ENCODE assay signal across 9 cellular contexts in genomic region chr17:42113293-42114069, GRCh38. TPM values are rescaled to one million over a fixed set of nuclear protein-coding genes. Genes with fewer than 3 reads are reported as not detected.
A peak's percentile ranks its signal among the peaks of the same experiment; 100 is the strongest.
DNase-seq lines count a peak whose midpoint lies in the region; TF ChIP-seq lines count a peak whose summit lies in the region.
"Had no signal": no experiment of that assay in that cellular context is flagged by ENCODE, and none has a peak within 500 bp of the region (broad histone marks: within the 10 kb centered on the region; RNA-seq: fewer than 3 reads in every experiment).

No MANE protein-coding gene starts in this region.

- H3K4me3 Mint-ChIP-seq in CD14-positive monocyte, result no peak overlapping the region

- H3K4me1 ChIP-seq in OCI-LY3 (ENCODE audit: low read length) (peaks cover 48% of the 10 kb centered on the region), duodenal mucosa (ENCODE audit: control insufficient read depth in 1 of 2, insufficient read depth in 2 of 2, low read length in 2 of 2) (peaks cover 20 to 34% of the 10 kb centered on the region in 2 donors), prostate gland (replicated peaks) (peaks cover 16% of the 10 kb centered on the region)

- H3K36me3 Mint-ChIP-seq in CD14-positive monocyte, result peaks cover 39 to 45% of the 10 kb centered on the region in 2 donors

- peak overlapping the region; percentile 97 for H3K4me2 ChIP-seq in OCI-LY3 (ENCODE audit: low read length)

- H3K27me3 ChIP-seq in OCI-LY3 (ENCODE audit: low read depth, low read length), result no peaks in the 10 kb centered on the region
- no peaks in the 10 kb centered on the region for H3K27me3 ChIP-seq in duodenal mucosa (ENCODE audit: control insufficient read depth in 1 of 2, insufficient read depth in 2 of 2, low read length in 2 of 2)
- no peaks in the 10 kb centered on the region for H3K27me3 ChIP-seq in prostate gland (replicated peaks; ENCODE audit: insufficient read depth)

- no peaks in the 10 kb centered on the region for H4K20me1 ChIP-seq in OCI-LY3 (ENCODE audit: insufficient read depth, low read length)

- peaks cover 30% of the 10 kb centered on the region for H3K4me1 Mint-ChIP-seq in CD14-positive monocyte

- no peaks in the 10 kb centered on the region for H3K79me2 ChIP-seq in OCI-LY3 (ENCODE audit: low read length)

- H3K4me3 ChIP-seq in OCI-LY3 (ENCODE audit: low read length) (peak overlapping the region; percentile 80), duodenal mucosa (ENCODE audit: low read depth in 1 of 2, low read length in 2 of 2) (no peak overlapping the region), prostate gland (peak overlapping the region in 1 of 2 donors; percentile 57)

- H3K27ac Mint-ChIP-seq in CD14-positive monocyte, result peak overlapping the region in 5 of 7 donors; percentile 26 to 93 (median 60)

- 87% methylated on average over 28 of the region's 28 CpGs for WGBS in prostate gland

- TF ChIP-seq POLR2A in prostate gland (IDR thresholded peaks at IDR 0.05), result no peak

- H2AFZ ChIP-seq in OCI-LY3 (ENCODE audit: low read depth, low read length), result no peak overlapping the region

- DNase-seq in CD14-positive monocyte (ENCODE audit: low spot score), result no peak
- no peak for DNase-seq in prostate gland (ENCODE audit: low spot score)
- no peak for DNase-seq in AG20443 (ENCODE audit: low spot score)
- DNase-seq in stimulated activated CD4-positive, alpha-beta T cell treated with anti-CD3 and anti-CD28 coated beads, Interleukin-4, amount 100 ng/mL, for 24 hours, result no peak
- no peak for DNase-seq in 8988T
- no peak for DNase-seq in dedifferentiated amniotic fluid mesenchymal stem cell (ENCODE audit: extremely low spot score)
- DNase-seq: NCI-H524 had no signal

- peaks cover 16% of the 10 kb centered on the region for H3K36me3 ChIP-seq in OCI-LY3 (replicated peaks; ENCODE audit: low read depth, low read length)
- peaks cover 3 to 29% of the 10 kb centered on the region in 2 donors for H3K36me3 ChIP-seq in duodenal mucosa (ENCODE audit: control insufficient read depth in 1 of 2, insufficient read depth in 2 of 2, low read length in 2 of 2)
- H3K36me3 ChIP-seq in prostate gland, result no peaks in the 10 kb centered on the region

- no peaks in the 10 kb centered on the region for H3K9me3 ChIP-seq in OCI-LY3 (ENCODE audit: insufficient read depth, low read length)
- H3K9me3 ChIP-seq in duodenal mucosa (ENCODE audit: control insufficient read depth in 1 of 2, low read length in 2 of 2), result no peaks in the 10 kb centered on the region
- H3K9me3 ChIP-seq in prostate gland, result no peaks in the 10 kb centered on the region

- no peaks in the 10 kb centered on the region for H3K9me3 Mint-ChIP-seq in CD14-positive monocyte

- H3K9ac ChIP-seq in OCI-LY3 (ENCODE audit: low read length), result peak overlapping the region; percentile 50
- peak overlapping the region; percentile 76 to 89 for H3K9ac ChIP-seq in duodenal mucosa (ENCODE audit: low read depth in 1 of 2, low read length in 2 of 2)

- intact Hi-C loops in CD14-positive monocyte (cut with micrococcal nuclease) (loop anchor here in 1 of 2 donors (5.0 kb wide), 2 partner anchors 51 to 196 kb away; partner anchors contain the start of gene ACLY), prostate gland (cut with DNase I) (loop anchor here (1.0 kb wide), 1 partner anchor 148 kb away; no protein-coding TSS in a partner anchor)

- H3K27me3 Mint-ChIP-seq in CD14-positive monocyte (ENCODE audit: low read depth in 3 of 3), result peaks cover 0 to 3% (median 0%) of the 10 kb centered on the region in 3 donors

- peak overlapping the region; percentile 83 for H3K27ac ChIP-seq in OCI-LY3 (ENCODE audit: low read length)
- H3K27ac ChIP-seq in duodenal mucosa (ENCODE audit: low read depth, low read length), result no peak overlapping the region
- H3K27ac ChIP-seq in prostate gland, result peak overlapping the region; percentile 85 to 95

- TF ChIP-seq CTCF in CD14-positive monocyte (IDR thresholded peaks at IDR 0.05) (no peak), OCI-LY3 (IDR thresholded peaks at IDR 0.05; ENCODE audit: low read depth, low read length) (no peak), prostate gland (IDR thresholded peaks at IDR 0.05) (no peak)

RNA-seq across cellular contexts. Expression of gene DHX58, which starts 1.0 kb away (rescaled TPM):
- polyA plus RNA-seq in CD14-positive monocyte, result 10 to 100 TPM; 13.2 to 16.0 TPM
- total RNA-seq in prostate gland, result 10 to 100 TPM; 26.7 to 38.6 TPM

RNA-seq across cellular contexts. Expression of gene KAT2A, which starts 7.7 kb away (rescaled TPM):
- 1 to 10 TPM; 1.9 to 2.0 TPM for polyA plus RNA-seq in CD14-positive monocyte
- 10 to 100 TPM; 32.9 to 90.1 TPM for total RNA-seq in prostate gland

RNA-seq across cellular contexts. Expression of gene HSPB9, which starts 9.1 kb away (rescaled TPM):
- polyA plus RNA-seq in CD14-positive monocyte, result not detected
- 1 to 10 TPM in 1 of 2 donors, under 1 TPM in 1; 0.18 to 1.2 TPM for total RNA-seq in prostate gland

RNA-seq across cellular contexts. Expression of gene ZNF385C, which starts 15.2 kb away (rescaled TPM):
- under 1 TPM in 1 of 2 donors, not detected in 1; 0.09 TPM for polyA plus RNA-seq in CD14-positive monocyte
- 10 to 100 TPM in 1 of 2 donors, 1 to 10 TPM in 1; 2.3 to 11.8 TPM for total RNA-seq in prostate gland

RNA-seq across cellular contexts. Expression of gene RAB5C, which starts 41.3 kb away (rescaled TPM):
- 100 to 1,000 TPM; 165 to 171 TPM for polyA plus RNA-seq in CD14-positive monocyte
- total RNA-seq in prostate gland, result 100 to 1,000 TPM; 124 to 146 TPM
